Comparison of ENCODE assay signal across 2 cellular contexts in genomic region chr17:9537177-9537776, GRCh38.
TF ChIP-seq lines count a peak whose summit lies in the region.

No MANE protein-coding gene starts in this region.

TF ChIP-seq in WTC11, 78 proteins besides CTCF, POLR2A, EP300 and RAD21 (continues in another document):
- TF ChIP-seq ZNF425 (CRISPR knock-in tag; conservative IDR thresholded peaks at IDR 0.05) = no peak
- TF ChIP-seq E2F5 (CRISPR knock-in tag; IDR thresholded peaks at IDR 0.05) = no peak
- TF ChIP-seq STAT6 (CRISPR knock-in tag; conservative IDR thresholded peaks at IDR 0.05; ENCODE audit: low read depth) = no peak
- TF ChIP-seq PREB (CRISPR knock-in tag; IDR thresholded peaks at IDR 0.05; ENCODE audit: borderline replicate concordance) = no peak
- TF ChIP-seq USF1 (CRISPR knock-in tag; IDR thresholded peaks at IDR 0.05) = peak; percentile 65; the same call in 1 of the 2 replicates
- TF ChIP-seq AR (CRISPR knock-in tag; IDR thresholded peaks at IDR 0.05) = no peak
- TF ChIP-seq ZNF512 (CRISPR knock-in tag; IDR thresholded peaks at IDR 0.05; ENCODE audit: borderline replicate concordance) = no peak

TF ChIP-seq in H1, 55 proteins besides CTCF, POLR2A, EP300 and RAD21:
- no peak for TF ChIP-seq CBX8 (IDR thresholded peaks at IDR 0.05; ENCODE audit: borderline replicate concordance, low read depth, low read length)
- no peak for TF ChIP-seq KDM1A (IDR thresholded peaks at IDR 0.05; ENCODE audit: borderline replicate concordance, low read length)
- no peak for TF ChIP-seq RNF2 (IDR thresholded peaks at IDR 0.05; ENCODE audit: borderline replicate concordance, low read depth, low read length, missing control alignments, poor library complexity, severe bottlenecking)
- TF ChIP-seq CHD2 (IDR thresholded peaks at IDR 0.05; ENCODE audit: low read length) = no peak
- TF ChIP-seq HDAC2 (IDR thresholded peaks at IDR 0.05; ENCODE audit: borderline replicate concordance in 1 of 2, low read depth in 2 of 2, low read length in 2 of 2) = no peak
- 0 out of 2 replicates have a peak, but pooled peaks have one; percentile 7 for TF ChIP-seq USF2 (IDR thresholded peaks at IDR 0.05; ENCODE audit: low read length)
- TF ChIP-seq E2F6 (IDR thresholded peaks at IDR 0.05) = no peak
TF ChIP-seq in H1: peak in this region for 1.
